Comparison of ENCODE assay signal across 17 cellular contexts in the genomic region with DNA sequence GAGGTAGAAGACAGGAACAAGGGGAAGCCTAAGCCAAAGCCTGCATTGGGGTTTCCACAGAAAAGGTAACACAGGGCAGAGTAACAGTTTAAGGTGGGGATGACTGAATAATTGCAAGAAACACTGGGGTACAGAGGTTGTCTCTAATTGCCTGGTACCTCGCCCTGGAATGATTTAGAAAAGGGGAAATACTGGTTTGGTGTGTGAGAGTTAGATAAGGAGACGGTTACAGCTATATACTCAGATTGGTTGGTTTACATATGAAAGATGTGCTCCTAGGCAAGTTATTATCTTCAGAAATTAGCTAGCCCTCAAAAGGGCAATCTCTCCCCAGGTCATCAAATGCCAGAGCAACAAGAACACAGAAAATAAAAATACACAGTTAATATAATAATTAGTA. TPM values are rescaled to one million over a fixed set of nuclear protein-coding genes. Genes with fewer than 3 reads are reported as not detected.
A peak's percentile ranks its signal among the peaks of the same experiment; 100 is the strongest.
DNase-seq lines count a peak whose midpoint lies in the region; ATAC-seq and TF ChIP-seq lines count a peak whose summit lies in the region.
"Had no signal": no experiment of that assay in that cellular context is flagged by ENCODE, and none has a peak within 500 bp of the region (broad histone marks: within the 10 kb centered on the region; RNA-seq: fewer than 3 reads in every experiment).

No MANE protein-coding gene starts in this region.

- peaks cover 16% of the 10 kb centered on the region for H3F3A ChIP-seq in neural progenitor cell (ENCODE audit: low read depth)

- H3K27me3 ChIP-seq in Caco-2 (replicated peaks; ENCODE audit: control insufficient read depth, insufficient read depth, low read length) (no peaks in the 10 kb centered on the region), neural progenitor cell (no peaks in the 10 kb centered on the region)

- H3K9me3 Mint-ChIP-seq in Caco-2 (ENCODE audit: unreplicated experiment): no peaks in the 10 kb centered on the region
- H3K9me3 Mint-ChIP-seq in brain: no peaks in the 10 kb centered on the region
- no peaks in the 10 kb centered on the region for H3K9me3 Mint-ChIP-seq in neural progenitor cell
- H3K9me3 Mint-ChIP-seq: CD4-positive, alpha-beta memory T cell had no signal

- TF ChIP-seq CTCF in Caco-2 (IDR thresholded peaks at IDR 0.05; ENCODE audit: insufficient read depth in 1 of 2, low read depth in 1 of 2, low read length in 1 of 2, severe bottlenecking in 1 of 2, unreplicated experiment in 1 of 2) (no peak), brain (conservative IDR thresholded peaks at IDR 0.05) (no peak), neural progenitor cell (IDR thresholded peaks at IDR 0.05) (no peak)

- no peak for DNase-seq in Caco-2
- DNase-seq in OCI-M1 (lab: John Stamatoyannopoulos, UW): peak; percentile 92
- no peak for DNase-seq in neural progenitor cell (ENCODE audit: low spot score)
- no peak for DNase-seq in DMS153 (lab: John Stamatoyannopoulos, UW)
- DNase-seq in Kasumi-1 (lab: John Stamatoyannopoulos, UW): no peak
- DNase-seq: ACHN; CD4-positive, alpha-beta memory T cell; EL; NCI-H146; NCI-H2107; NCI-H226; NCI-H526 treated with DMSO at 0.1 percent for 48 hours; PC-3 had no signal

- H3K27ac ChIP-seq in neural progenitor cell: peak overlapping the region; percentile 12

- peaks cover 90% of the 10 kb centered on the region for H3K79me2 ChIP-seq in neural progenitor cell (ENCODE audit: low read depth)

- H3K9ac ChIP-seq in neural progenitor cell: no peak overlapping the region

- intact Hi-C loops in Caco-2 (cut with micrococcal nuclease; ENCODE audit: unreplicated experiment): no loop called here

- ATAC-seq in GM19035 (IDR thresholded peaks at IDR 0.05; ENCODE audit: unreplicated experiment): no peak
- ATAC-seq: HCT116, PC-3 had no signal

- H3K27ac Mint-ChIP-seq in Caco-2 (ENCODE audit: unreplicated experiment) (peak overlapping the region; percentile 13), brain (peak overlapping the region in 3 of 5 experiments; percentile 27 to 46 (median 32)), neural progenitor cell (no peak overlapping the region)
- H3K27ac Mint-ChIP-seq: B cell had no signal

- H3K9me3 ChIP-seq in Caco-2: no peaks in the 10 kb centered on the region
- no peaks in the 10 kb centered on the region for H3K9me3 ChIP-seq in neural progenitor cell (ENCODE audit: low read depth)

- H3K4me3 Mint-ChIP-seq in Caco-2 (ENCODE audit: unreplicated experiment): no peak overlapping the region
- no peak overlapping the region for H3K4me3 Mint-ChIP-seq in brain
- no peak overlapping the region for H3K4me3 Mint-ChIP-seq in neural progenitor cell
- H3K4me3 Mint-ChIP-seq: B cell; CD4-positive, alpha-beta memory T cell had no signal

- H4K20me1 ChIP-seq in neural progenitor cell (ENCODE audit: low read depth): peaks cover 17% of the 10 kb centered on the region

- H3K27me3 Mint-ChIP-seq in Caco-2 (ENCODE audit: insufficient read depth, unreplicated experiment): no peaks in the 10 kb centered on the region
- no peaks in the 10 kb centered on the region for H3K27me3 Mint-ChIP-seq in brain
- H3K27me3 Mint-ChIP-seq in neural progenitor cell (ENCODE audit: insufficient read depth, low read depth): no peaks in the 10 kb centered on the region
- H3K27me3 Mint-ChIP-seq: B cell; CD4-positive, alpha-beta memory T cell had no signal

- POLR2A ChIA-PET in Caco-2 (lab: Charles Lee): interaction anchor here (0.6 kb wide), 1 partner anchor 434 kb away, joined by 7 read pairs; no protein-coding TSS in a partner anchor

- BruUV-seq in Caco-2 (replicated peaks; lab: Mats Ljungman, UMichigan): no TSS peak

- H3K36me3 ChIP-seq in Caco-2 (ENCODE audit: control insufficient read depth, insufficient read depth, low read length) (no peaks in the 10 kb centered on the region; the same call in none of the 2 replicates), neural progenitor cell (peaks cover 18% of the 10 kb centered on the region)

- CTCF ChIA-PET in Caco-2 (lab: Charles Lee): no interaction called here

- H3K36me3 Mint-ChIP-seq in Caco-2 (ENCODE audit: insufficient read depth, unreplicated experiment) (peaks cover 62% of the 10 kb centered on the region), brain (peaks cover 74% of the 10 kb centered on the region), neural progenitor cell (peaks cover 21% of the 10 kb centered on the region)

- peaks cover 6% of the 10 kb centered on the region for H3K4me1 Mint-ChIP-seq in Caco-2 (ENCODE audit: low read depth, unreplicated experiment)
- H3K4me1 Mint-ChIP-seq in brain: no peaks in the 10 kb centered on the region
- no peaks in the 10 kb centered on the region for H3K4me1 Mint-ChIP-seq in neural progenitor cell
- H3K4me1 Mint-ChIP-seq: B cell had no signal

- H3K4me1 ChIP-seq in Caco-2 (no peaks in the 10 kb centered on the region), neural progenitor cell (no peaks in the 10 kb centered on the region)

- no peak overlapping the region for H3K4me3 ChIP-seq in Caco-2 (ENCODE audit: low read depth, low read length)
- H3K4me3 ChIP-seq in neural progenitor cell: no peak overlapping the region

- H3K4me2 ChIP-seq in neural progenitor cell: no peak overlapping the region

- H2AFZ ChIP-seq in neural progenitor cell (replicated peaks): no peak overlapping the region

RNA-seq across cellular contexts. Expression of a gene that starts 58.8 kb away (rescaled TPM):
- 128 and 139 TPM in 2 replicates for total RNA-seq in Caco-2 (2022)
- 60.0 TPM for polyA plus RNA-seq in brain (ENCODE audit: insufficient read depth, low read depth, low replicate concordance)
- 167 and 175 TPM in 2 replicates for total RNA-seq in neural progenitor cell (ENCODE audit: low replicate concordance)
